In the genomic region with DNA sequence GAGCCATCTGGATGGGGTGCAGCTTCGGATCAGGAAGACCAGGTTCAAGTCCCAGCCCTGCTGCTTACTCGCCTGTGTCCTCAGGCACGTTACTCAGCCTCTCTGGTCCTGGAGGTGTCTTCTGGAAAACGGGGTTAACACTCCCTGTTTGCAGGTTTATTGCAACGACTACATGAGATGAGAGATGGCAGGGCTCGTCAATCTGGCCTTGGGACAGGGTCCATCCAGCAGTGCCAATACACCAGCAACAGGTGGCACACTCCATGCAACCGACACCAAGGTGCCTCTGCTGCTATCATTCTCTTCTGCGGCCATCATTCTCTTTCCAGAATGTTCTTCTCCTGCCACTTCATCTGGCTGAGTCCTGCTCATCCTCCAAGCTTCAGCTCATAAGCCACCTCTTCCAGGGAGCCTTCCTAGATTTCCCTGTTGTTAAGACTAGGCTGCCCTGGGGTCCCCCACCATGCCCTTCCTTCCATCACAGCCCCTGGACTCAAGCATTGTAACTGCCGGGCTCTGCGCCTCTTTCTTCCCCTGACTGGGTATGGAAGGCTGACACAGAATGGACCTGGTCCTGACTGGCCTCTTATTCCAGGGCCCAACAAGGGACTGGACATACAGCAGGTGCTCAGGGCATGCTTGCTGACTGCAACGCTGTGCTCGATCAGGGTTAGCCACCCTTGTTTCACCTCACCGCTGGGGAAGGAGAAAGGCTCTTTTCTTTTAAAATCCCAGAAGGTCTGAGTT, we compare ENCODE assay signal across 25 cellular contexts.
A peak's percentile ranks its signal among the peaks of the same experiment; 100 is the strongest.
DNase-seq lines count a peak whose midpoint lies in the region; ATAC-seq and TF ChIP-seq lines count a peak whose summit lies in the region.
"Had no signal": no experiment of that assay in that cellular context is flagged by ENCODE, and none has a peak within 500 bp of the region (broad histone marks: within the 10 kb centered on the region; RNA-seq: fewer than 3 reads in every experiment).

No MANE protein-coding gene starts in this region.

- H3K79me2 ChIP-seq in GM23248 (ENCODE audit: insufficient read depth) = no peaks in the 10 kb centered on the region
- H3K79me2 ChIP-seq: hepatocyte had no signal

- no peak overlapping the region for H3K4me3 Mint-ChIP-seq in activated CD8-positive, alpha-beta memory T cell treated with anti-CD3 and anti-CD28 coated beads, Interleukin-2, amount 10 ng/mL, durations not matched to agents 7 days and 5 days
- H3K4me3 Mint-ChIP-seq in endodermal cell = no peak overlapping the region
- H3K4me3 Mint-ChIP-seq: activated T-helper 17 cell treated with anti-CD3 and anti-CD28 coated beads, Interleukin-2, amount 50 U/mL, for 72 hours; B cell; H9 had no signal

- H3K9me3 Mint-ChIP-seq in activated CD8-positive, alpha-beta memory T cell treated with anti-CD3 and anti-CD28 coated beads, Interleukin-2, amount 10 ng/mL, durations not matched to agents 7 days and 5 days (ENCODE audit: low read depth) = no peaks in the 10 kb centered on the region
- no peaks in the 10 kb centered on the region for H3K9me3 Mint-ChIP-seq in endodermal cell
- H3K9me3 Mint-ChIP-seq: activated T-helper 17 cell treated with anti-CD3 and anti-CD28 coated beads, Interleukin-2, amount 50 U/mL, for 72 hours; H9 had no signal

- TF ChIP-seq POLR2A in sigmoid colon (IDR thresholded peaks at IDR 0.05) = no peak

- no peak overlapping the region for H2AFZ ChIP-seq in GM23248
- H2AFZ ChIP-seq: hepatocyte had no signal

- no peaks in the 10 kb centered on the region for H3K9me2 ChIP-seq in GM23248 (ENCODE audit: insufficient read depth)

- CTCF ChIA-PET in activated CD8-positive, alpha-beta memory T cell treated with anti-CD3 and anti-CD28 coated beads, Interleukin-2, amount 10 ng/mL, durations not matched to agents 7 days and 5 days (lab: Charles Lee) = no interaction called here

- no peaks in the 10 kb centered on the region for H3K36me3 Mint-ChIP-seq in activated CD8-positive, alpha-beta memory T cell treated with anti-CD3 and anti-CD28 coated beads, Interleukin-2, amount 10 ng/mL, durations not matched to agents 7 days and 5 days
- no peaks in the 10 kb centered on the region for H3K36me3 Mint-ChIP-seq in endodermal cell (ENCODE audit: low read depth)
- H3K36me3 Mint-ChIP-seq: IgD-negative memory B cell had no signal

- peaks cover 31% of the 10 kb centered on the region for H3K4me1 ChIP-seq in GM23248 (ENCODE audit: insufficient read depth)
- H3K4me1 ChIP-seq in endodermal cell (ENCODE audit: control insufficient read depth, insufficient read depth, low read length) = no peaks in the 10 kb centered on the region
- H3K4me1 ChIP-seq in sigmoid colon = peaks cover 0 to 12% (median 12%) of the 10 kb centered on the region in 4 donors

- H3K27me3 Mint-ChIP-seq in activated CD8-positive, alpha-beta memory T cell treated with anti-CD3 and anti-CD28 coated beads, Interleukin-2, amount 10 ng/mL, durations not matched to agents 7 days and 5 days = peaks cover 4% of the 10 kb centered on the region
- peaks cover 4% of the 10 kb centered on the region for H3K27me3 Mint-ChIP-seq in endodermal cell (ENCODE audit: insufficient read depth)

- H3K36me3 ChIP-seq in GM23248 (ENCODE audit: low read depth) = no peaks in the 10 kb centered on the region
- no peaks in the 10 kb centered on the region for H3K36me3 ChIP-seq in endodermal cell (ENCODE audit: control insufficient read depth, insufficient read depth, low read length)
- no peaks in the 10 kb centered on the region for H3K36me3 ChIP-seq in sigmoid colon
- H3K36me3 ChIP-seq in brain microvascular endothelial cell (replicated peaks) = no peaks in the 10 kb centered on the region
- H3K36me3 ChIP-seq: MG63, thoracic aorta had no signal

- H3K4me3 ChIP-seq in GM23248 (no peak overlapping the region), endodermal cell (ENCODE audit: low read length) (no peak overlapping the region), sigmoid colon (no peak overlapping the region), brain microvascular endothelial cell (ENCODE audit: low read depth, low read length) (no peak overlapping the region)
- H3K4me3 ChIP-seq: hepatocyte, lung, MG63, smooth muscle cell, thoracic aorta had no signal

- no peak for TF ChIP-seq EP300 in sigmoid colon (IDR thresholded peaks at IDR 0.05)

- intact Hi-C loops in sigmoid colon (cut with DNase I) = no loop called here

- no peaks in the 10 kb centered on the region for H4K20me1 ChIP-seq in GM23248 (ENCODE audit: insufficient read depth)

- no peak overlapping the region for H3K4me2 ChIP-seq in GM23248 (ENCODE audit: unreplicated experiment)
- H3K4me2 ChIP-seq: hepatocyte, smooth muscle cell had no signal

- H3K9ac ChIP-seq in GM23248 (0 out of 2 replicates have a peak overlapping the region, but pooled peaks have one; percentile 38), endodermal cell (ENCODE audit: extremely low read depth, low read length, poor library complexity, severe bottlenecking) (no peak overlapping the region)

- H3K4me1 Mint-ChIP-seq in activated CD8-positive, alpha-beta memory T cell treated with anti-CD3 and anti-CD28 coated beads, Interleukin-2, amount 10 ng/mL, durations not matched to agents 7 days and 5 days = peaks cover 3% of the 10 kb centered on the region
- no peaks in the 10 kb centered on the region for H3K4me1 Mint-ChIP-seq in endodermal cell
- H3K4me1 Mint-ChIP-seq: activated T-helper 17 cell treated with anti-CD3 and anti-CD28 coated beads, Interleukin-2, amount 50 U/mL, for 72 hours; B cell; IgD-negative memory B cell had no signal

- in situ Hi-C loops in GM23248 (cut with MboI) (no loop called here), brain microvascular endothelial cell (cut with HindIII; ENCODE audit: low pct_ligation_motif_present, low sequenced_read_pairs) (no loop called here)

- no peak for ATAC-seq in activated CD8-positive, alpha-beta memory T cell treated with anti-CD3 and anti-CD28 coated beads, Interleukin-2, amount 10 ng/mL, durations not matched to agents 7 days and 5 days
- ATAC-seq: activated T-helper 17 cell treated with anti-CD3 and anti-CD28 coated beads, Interleukin-2, amount 50 U/mL, for 72 hours had no signal

- no peak for TF ChIP-seq CTCF in endodermal cell (conservative IDR thresholded peaks at IDR 0.05)
- TF ChIP-seq CTCF in sigmoid colon (IDR thresholded peaks at IDR 0.05) = no peak
- no peak for TF ChIP-seq CTCF in brain microvascular endothelial cell (IDR thresholded peaks at IDR 0.05; ENCODE audit: low read depth, low read length, missing control alignments)

- no peaks in the 10 kb centered on the region for H3K9me3 ChIP-seq in GM23248 (ENCODE audit: low read depth)
- no peaks in the 10 kb centered on the region for H3K9me3 ChIP-seq in endodermal cell (ENCODE audit: control insufficient read depth, low read length)
- no peaks in the 10 kb centered on the region for H3K9me3 ChIP-seq in sigmoid colon
- H3K9me3 ChIP-seq: MG63, thoracic aorta had no signal

- no peak overlapping the region for H3K27ac Mint-ChIP-seq in activated CD8-positive, alpha-beta memory T cell treated with anti-CD3 and anti-CD28 coated beads, Interleukin-2, amount 10 ng/mL, durations not matched to agents 7 days and 5 days
- H3K27ac Mint-ChIP-seq in endodermal cell = no peak overlapping the region
- H3K27ac Mint-ChIP-seq: activated T-helper 17 cell treated with anti-CD3 and anti-CD28 coated beads, Interleukin-2, amount 50 U/mL, for 72 hours; B cell; IgD-negative memory B cell had no signal

- H3K27ac ChIP-seq in GM23248 (no peak overlapping the region), endodermal cell (ENCODE audit: low read depth, low read length) (no peak overlapping the region), sigmoid colon (no peak overlapping the region), brain microvascular endothelial cell (no peak overlapping the region)
- H3K27ac ChIP-seq: hepatocyte, thoracic aorta had no signal

- WGBS in GM23248 (ENCODE audit: low coverage in 1 of 2, low lambda C conversion rate in 2 of 2, missing lambda C conversion rate in 2 of 2), 2 experiments = 67 to 69% methylated on average over 13 of the region's 13 CpGs
- WGBS in endodermal cell (ENCODE audit: insufficient coverage in 1 of 2, insufficient read length in 1 of 2), 2 experiments = 91 to 93% methylated on average over 10 to 13 of the region's 13 CpGs
- WGBS in sigmoid colon, 2 donors = 69 to 87% methylated on average over 13 of the region's 13 CpGs

- H3F3A ChIP-seq in GM23248 (ENCODE audit: insufficient read depth) = peaks cover 5% of the 10 kb centered on the region; the same call in 1 of the 2 replicates

- peak; percentile 5 for DNase-seq in activated CD8-positive, alpha-beta memory T cell treated with anti-CD3 and anti-CD28 coated beads, Interleukin-2, amount 50 U/mL, for 4 hours
- DNase-seq in activated CD8-positive, alpha-beta memory T cell treated with anti-CD3 and anti-CD28 coated beads, Interleukin-2, amount 10 ng/mL, durations not matched to agents 7 days and 5 days = no peak
- DNase-seq in GM23248 = no peak
- DNase-seq in endodermal cell = peak; percentile 33
- peak; percentile 40 for DNase-seq in sigmoid colon
- DNase-seq in NCI-H748 (lab: John Stamatoyannopoulos, UW; ENCODE audit: unreplicated experiment) = no peak
- DNase-seq in epidermal melanocyte (ENCODE audit: insufficient read length, low spot score) = no peak
- DNase-seq in brain microvascular endothelial cell = no peak
- DNase-seq: activated CD4-positive, alpha-beta T cell treated with anti-CD3 and anti-CD28 coated beads for 4 hours; amniotic stem cell; caudate nucleus; dermis blood vessel endothelial cell; GF-D8; H9; NCI-H748 treated with DMSO at 0.1 percent for 48 hours; stimulated activated CD4-positive, alpha-beta T cell treated with anti-CD3 and anti-CD28 coated beads, Interleukin-4, amount 100 ng/mL, for 1 hour; stimulated activated naive CD4-positive, alpha-beta T cell had no signal

- H3K27me3 ChIP-seq in GM23248 (replicated peaks; ENCODE audit: insufficient read depth) (no peaks in the 10 kb centered on the region), endodermal cell (ENCODE audit: control insufficient read depth, insufficient read depth, low read length, poor library complexity, severe bottlenecking) (no peaks in the 10 kb centered on the region), sigmoid colon (no peaks in the 10 kb centered on the region), brain microvascular endothelial cell (replicated peaks) (no peaks in the 10 kb centered on the region)
- H3K27me3 ChIP-seq: hepatocyte, MG63 had no signal

Comparison
In these comparisons a context has a peak if more than half of its experiments do, and no peak if none do; other contexts are left out.
1. DNase-seq: peak in activated CD8-positive, alpha-beta memory T cell treated with anti-CD3 and anti-CD28 coated beads, Interleukin-2, amount 50 U/mL, for 4 hours (single experiment), endodermal cell (single experiment) and sigmoid colon (single experiment); none in activated CD8-positive, alpha-beta memory T cell treated with anti-CD3 and anti-CD28 coated beads, Interleukin-2, amount 10 ng/mL, durations not matched to agents 7 days and 5 days (single experiment), GM23248 (single experiment), NCI-H748 (single experiment), epidermal melanocyte (single experiment) and brain microvascular endothelial cell (single experiment).